Comparison of ENCODE assay signal across 21 cellular contexts in genomic region chrX:11528623-11529022, GRCh38.
"Had no signal": no experiment of that assay in that cellular context is flagged by ENCODE, and none has a peak within 500 bp of the region (broad histone marks: within the 10 kb centered on the region; RNA-seq: fewer than 3 reads in every experiment).

No MANE protein-coding gene starts in this region.

- H3K27ac Mint-ChIP-seq: activated CD4-positive, alpha-beta T cell treated with anti-CD3 and anti-CD28 coated beads, Interleukin-2, amount 10 ng/mL, durations not matched to agents 7 days and 5 days; activated naive CD8-positive, alpha-beta T cell; activated T-cell treated with anti-CD3 and anti-CD28 coated beads, Interleukin-2, amount 50 U/mL, for 72 hours; brain; mesothelial cell of epicardium; nephron progenitor cell had no signal

- H3K27me3 Mint-ChIP-seq: brain had no signal

- DNase-seq: activated CD4-positive, alpha-beta T cell treated with anti-CD3 and anti-CD28 coated beads, Interleukin-2, amount 10 ng/mL, durations not matched to agents 7 days and 5 days; activated CD4-positive, CD25-positive, alpha-beta regulatory T cell; activated CD8-positive, alpha-beta memory T cell treated with anti-CD3 and anti-CD28 coated beads, Interleukin-2, amount 50 U/mL, for 48 hours; activated gamma-delta T cell treated with Interleukin-2 at 50 U/mL for 16 hours; activated T-cell treated with anti-CD3 and anti-CD28 coated beads, Interleukin-2, amount 50 U/mL, for 72 hours; central memory CD4-positive, alpha-beta T cell; cortex of kidney; effector CD4-positive, alpha-beta T cell; esophagus squamous epithelium; kidney glomerular epithelial cell; nephron progenitor cell; occipital lobe; right cardiac atrium; small intestine; stimulated activated CD4-positive, alpha-beta T cell treated with anti-CD3 and anti-CD28 coated beads, Interleukin-4, amount 100 ng/mL, for 4 hours; stimulated activated CD8-positive, alpha-beta memory T cell treated with anti-CD3 and anti-CD28 coated beads, Interleukin-4, amount 100 ng/mL, for 48 hours; stimulated activated naive CD8-positive, alpha-beta T cell treated with anti-CD3 and anti-CD28 coated beads, Interleukin-15, Interleukin-2, amounts not matched to agents 100 U/mL and 50 U/mL, for 24 hours; upper lobe of left lung had no signal

- H3K9me3 Mint-ChIP-seq: activated CD4-positive, alpha-beta T cell treated with anti-CD3 and anti-CD28 coated beads, Interleukin-2, amount 10 ng/mL, durations not matched to agents 7 days and 5 days; activated T-cell treated with anti-CD3 and anti-CD28 coated beads, Interleukin-2, amount 50 U/mL, for 72 hours; brain had no signal

- H3K36me3 Mint-ChIP-seq: activated naive CD8-positive, alpha-beta T cell; brain; mesothelial cell of epicardium had no signal

- H3K4me1 Mint-ChIP-seq: activated CD4-positive, alpha-beta T cell treated with anti-CD3 and anti-CD28 coated beads, Interleukin-2, amount 10 ng/mL, durations not matched to agents 7 days and 5 days; nephron progenitor cell had no signal

- H3K4me3 Mint-ChIP-seq: activated CD4-positive, alpha-beta T cell treated with anti-CD3 and anti-CD28 coated beads, Interleukin-2, amount 10 ng/mL, durations not matched to agents 7 days and 5 days; activated naive CD8-positive, alpha-beta T cell; activated T-cell treated with anti-CD3 and anti-CD28 coated beads, Interleukin-2, amount 50 U/mL, for 72 hours; brain; mesothelial cell of epicardium; nephron progenitor cell had no signal

- ATAC-seq: activated T-cell treated with anti-CD3 and anti-CD28 coated beads, Interleukin-2, amount 50 U/mL, for 72 hours; right cardiac atrium; stimulated activated naive CD8-positive, alpha-beta T cell treated with anti-CD3 and anti-CD28 coated beads, Interleukin-15, Interleukin-2, amounts not matched to agents 100 U/mL and 50 U/mL, for 24 hours had no signal
